In the genomic region with DNA sequence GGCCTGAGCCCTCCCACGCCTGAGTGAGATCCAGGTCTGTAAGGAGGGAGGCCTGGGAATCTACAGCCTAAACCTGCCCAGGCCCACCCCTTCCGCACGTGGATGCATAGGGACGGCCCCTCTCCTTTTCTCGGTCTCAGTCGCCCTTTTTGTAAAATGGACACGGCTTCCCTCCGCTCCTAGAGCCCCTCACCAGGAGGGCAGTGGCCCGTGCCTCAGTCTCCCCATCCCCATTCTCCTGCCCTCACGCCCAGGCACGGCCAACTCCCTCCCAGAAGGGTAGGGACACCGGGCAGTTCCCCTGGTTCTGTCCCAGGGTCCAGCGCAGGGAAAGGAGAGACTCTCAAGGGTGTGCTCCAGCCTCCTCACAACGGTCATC, we compare ENCODE assay signal across 1 cellular context.
TF ChIP-seq lines count a peak whose summit lies in the region.

No MANE protein-coding gene starts in this region.

TF ChIP-seq in HepG2, 621 proteins besides CTCF, POLR2A, EP300 and RAD21 (continued from another document and continues in another):
- TF ChIP-seq ZNF253 (CRISPR knock-in tag; IDR thresholded peaks at IDR 0.05; ENCODE audit: borderline replicate concordance) = no peak
- no peak for TF ChIP-seq KLF13 (CRISPR knock-in tag; IDR thresholded peaks at IDR 0.05)
- no peak for TF ChIP-seq YEATS4 (CRISPR knock-in tag; IDR thresholded peaks at IDR 0.05; ENCODE audit: borderline replicate concordance)
- TF ChIP-seq KAT8 (CRISPR knock-in tag; IDR thresholded peaks at IDR 0.05) = no peak
- TF ChIP-seq, protein P1, sequence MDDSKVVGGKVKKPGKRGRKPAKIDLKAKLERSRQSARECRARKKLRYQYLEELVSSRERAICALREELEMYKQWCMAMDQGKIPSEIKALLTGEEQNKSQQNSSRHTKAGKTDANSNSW (CRISPR knock-in tag; IDR thresholded peaks at IDR 0.05; ENCODE audit: borderline replicate concordance) = peak; percentile 64; the same call in 1 of the 2 replicates
- TF ChIP-seq SALL2 (CRISPR knock-in tag; IDR thresholded peaks at IDR 0.05) = peak; percentile 12; the same call in 1 of the 2 replicates
- TF ChIP-seq ZNF138 (CRISPR knock-in tag; IDR thresholded peaks at IDR 0.05; ENCODE audit: low read depth) = no peak
- TF ChIP-seq, protein P2, sequence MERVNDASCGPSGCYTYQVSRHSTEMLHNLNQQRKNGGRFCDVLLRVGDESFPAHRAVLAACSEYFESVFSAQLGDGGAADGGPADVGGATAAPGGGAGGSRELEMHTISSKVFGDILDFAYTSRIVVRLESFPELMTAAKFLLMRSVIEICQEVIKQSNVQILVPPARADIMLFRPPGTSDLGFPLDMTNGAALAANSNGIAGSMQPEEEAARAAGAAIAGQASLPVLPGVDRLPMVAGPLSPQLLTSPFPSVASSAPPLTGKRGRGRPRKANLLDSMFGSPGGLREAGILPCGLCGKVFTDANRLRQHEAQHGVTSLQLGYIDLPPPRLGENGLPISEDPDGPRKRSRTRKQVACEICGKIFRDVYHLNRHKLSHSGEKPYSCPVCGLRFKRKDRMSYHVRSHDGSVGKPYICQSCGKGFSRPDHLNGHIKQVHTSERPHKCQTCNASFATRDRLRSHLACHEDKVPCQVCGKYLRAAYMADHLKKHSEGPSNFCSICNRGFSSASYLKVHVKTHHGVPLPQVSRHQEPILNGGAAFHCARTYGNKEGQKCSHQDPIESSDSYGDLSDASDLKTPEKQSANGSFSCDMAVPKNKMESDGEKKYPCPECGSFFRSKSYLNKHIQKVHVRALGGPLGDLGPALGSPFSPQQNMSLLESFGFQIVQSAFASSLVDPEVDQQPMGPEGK (CRISPR knock-in tag; IDR thresholded peaks at IDR 0.05) = peak; percentile 21; the same call in 1 of the 2 replicates
- TF ChIP-seq TRIM24 (CRISPR knock-in tag; IDR thresholded peaks at IDR 0.05) = no peak
- peak; percentile 25; the same call in 1 of the 2 replicates for TF ChIP-seq ZNF652 (CRISPR knock-in tag; IDR thresholded peaks at IDR 0.05; ENCODE audit: borderline replicate concordance, low read depth)
- TF ChIP-seq, protein P3, sequence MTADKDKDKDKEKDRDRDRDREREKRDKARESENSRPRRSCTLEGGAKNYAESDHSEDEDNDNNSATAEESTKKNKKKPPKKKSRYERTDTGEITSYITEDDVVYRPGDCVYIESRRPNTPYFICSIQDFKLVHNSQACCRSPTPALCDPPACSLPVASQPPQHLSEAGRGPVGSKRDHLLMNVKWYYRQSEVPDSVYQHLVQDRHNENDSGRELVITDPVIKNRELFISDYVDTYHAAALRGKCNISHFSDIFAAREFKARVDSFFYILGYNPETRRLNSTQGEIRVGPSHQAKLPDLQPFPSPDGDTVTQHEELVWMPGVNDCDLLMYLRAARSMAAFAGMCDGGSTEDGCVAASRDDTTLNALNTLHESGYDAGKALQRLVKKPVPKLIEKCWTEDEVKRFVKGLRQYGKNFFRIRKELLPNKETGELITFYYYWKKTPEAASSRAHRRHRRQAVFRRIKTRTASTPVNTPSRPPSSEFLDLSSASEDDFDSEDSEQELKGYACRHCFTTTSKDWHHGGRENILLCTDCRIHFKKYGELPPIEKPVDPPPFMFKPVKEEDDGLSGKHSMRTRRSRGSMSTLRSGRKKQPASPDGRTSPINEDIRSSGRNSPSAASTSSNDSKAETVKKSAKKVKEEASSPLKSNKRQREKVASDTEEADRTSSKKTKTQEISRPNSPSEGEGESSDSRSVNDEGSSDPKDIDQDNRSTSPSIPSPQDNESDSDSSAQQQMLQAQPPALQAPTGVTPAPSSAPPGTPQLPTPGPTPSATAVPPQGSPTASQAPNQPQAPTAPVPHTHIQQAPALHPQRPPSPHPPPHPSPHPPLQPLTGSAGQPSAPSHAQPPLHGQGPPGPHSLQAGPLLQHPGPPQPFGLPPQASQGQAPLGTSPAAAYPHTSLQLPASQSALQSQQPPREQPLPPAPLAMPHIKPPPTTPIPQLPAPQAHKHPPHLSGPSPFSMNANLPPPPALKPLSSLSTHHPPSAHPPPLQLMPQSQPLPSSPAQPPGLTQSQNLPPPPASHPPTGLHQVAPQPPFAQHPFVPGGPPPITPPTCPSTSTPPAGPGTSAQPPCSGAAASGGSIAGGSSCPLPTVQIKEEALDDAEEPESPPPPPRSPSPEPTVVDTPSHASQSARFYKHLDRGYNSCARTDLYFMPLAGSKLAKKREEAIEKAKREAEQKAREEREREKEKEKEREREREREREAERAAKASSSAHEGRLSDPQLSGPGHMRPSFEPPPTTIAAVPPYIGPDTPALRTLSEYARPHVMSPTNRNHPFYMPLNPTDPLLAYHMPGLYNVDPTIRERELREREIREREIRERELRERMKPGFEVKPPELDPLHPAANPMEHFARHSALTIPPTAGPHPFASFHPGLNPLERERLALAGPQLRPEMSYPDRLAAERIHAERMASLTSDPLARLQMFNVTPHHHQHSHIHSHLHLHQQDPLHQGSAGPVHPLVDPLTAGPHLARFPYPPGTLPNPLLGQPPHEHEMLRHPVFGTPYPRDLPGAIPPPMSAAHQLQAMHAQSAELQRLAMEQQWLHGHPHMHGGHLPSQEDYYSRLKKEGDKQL (CRISPR knock-in tag; IDR thresholded peaks at IDR 0.05; ENCODE audit: low read depth) = no peak
- no peak for TF ChIP-seq ZNF292 (CRISPR knock-in tag; IDR thresholded peaks at IDR 0.05; ENCODE audit: borderline replicate concordance, low read depth)
- no peak for TF ChIP-seq ZNF34 (CRISPR knock-in tag; IDR thresholded peaks at IDR 0.05; ENCODE audit: borderline replicate concordance)
- no peak for TF ChIP-seq BCL6 (CRISPR knock-in tag; IDR thresholded peaks at IDR 0.05)
- no peak for TF ChIP-seq TARDBP (CRISPR knock-in tag; IDR thresholded peaks at IDR 0.05)
- no peak for TF ChIP-seq ZNF460 (CRISPR knock-in tag; IDR thresholded peaks at IDR 0.05; ENCODE audit: borderline replicate concordance)
- TF ChIP-seq ATRX (CRISPR knock-in tag; IDR thresholded peaks at IDR 0.05; ENCODE audit: borderline replicate concordance) = 0 out of 2 replicates have a peak, but pooled peaks have one; percentile 44
- TF ChIP-seq KMT2B (CRISPR knock-in tag; IDR thresholded peaks at IDR 0.05) = no peak
- TF ChIP-seq, protein P4, sequence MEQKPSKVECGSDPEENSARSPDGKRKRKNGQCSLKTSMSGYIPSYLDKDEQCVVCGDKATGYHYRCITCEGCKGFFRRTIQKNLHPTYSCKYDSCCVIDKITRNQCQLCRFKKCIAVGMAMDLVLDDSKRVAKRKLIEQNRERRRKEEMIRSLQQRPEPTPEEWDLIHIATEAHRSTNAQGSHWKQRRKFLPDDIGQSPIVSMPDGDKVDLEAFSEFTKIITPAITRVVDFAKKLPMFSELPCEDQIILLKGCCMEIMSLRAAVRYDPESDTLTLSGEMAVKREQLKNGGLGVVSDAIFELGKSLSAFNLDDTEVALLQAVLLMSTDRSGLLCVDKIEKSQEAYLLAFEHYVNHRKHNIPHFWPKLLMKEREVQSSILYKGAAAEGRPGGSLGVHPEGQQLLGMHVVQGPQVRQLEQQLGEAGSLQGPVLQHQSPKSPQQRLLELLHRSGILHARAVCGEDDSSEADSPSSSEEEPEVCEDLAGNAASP (CRISPR knock-in tag; IDR thresholded peaks at IDR 0.05; ENCODE audit: borderline replicate concordance) = no peak
- TF ChIP-seq CBFB (CRISPR knock-in tag; IDR thresholded peaks at IDR 0.05) = no peak
- TF ChIP-seq, protein P5, sequence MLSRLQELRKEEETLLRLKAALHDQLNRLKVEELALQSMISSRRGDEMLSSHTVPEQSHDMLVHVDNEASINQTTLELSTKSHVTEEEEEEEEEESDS (CRISPR knock-in tag; IDR thresholded peaks at IDR 0.05; ENCODE audit: borderline replicate concordance) = no peak
- no peak for TF ChIP-seq ZKSCAN1 (IDR thresholded peaks at IDR 0.05; ENCODE audit: low read length)
- no peak for TF ChIP-seq DR1 (CRISPR knock-in tag; IDR thresholded peaks at IDR 0.05)
- TF ChIP-seq, protein P6, sequence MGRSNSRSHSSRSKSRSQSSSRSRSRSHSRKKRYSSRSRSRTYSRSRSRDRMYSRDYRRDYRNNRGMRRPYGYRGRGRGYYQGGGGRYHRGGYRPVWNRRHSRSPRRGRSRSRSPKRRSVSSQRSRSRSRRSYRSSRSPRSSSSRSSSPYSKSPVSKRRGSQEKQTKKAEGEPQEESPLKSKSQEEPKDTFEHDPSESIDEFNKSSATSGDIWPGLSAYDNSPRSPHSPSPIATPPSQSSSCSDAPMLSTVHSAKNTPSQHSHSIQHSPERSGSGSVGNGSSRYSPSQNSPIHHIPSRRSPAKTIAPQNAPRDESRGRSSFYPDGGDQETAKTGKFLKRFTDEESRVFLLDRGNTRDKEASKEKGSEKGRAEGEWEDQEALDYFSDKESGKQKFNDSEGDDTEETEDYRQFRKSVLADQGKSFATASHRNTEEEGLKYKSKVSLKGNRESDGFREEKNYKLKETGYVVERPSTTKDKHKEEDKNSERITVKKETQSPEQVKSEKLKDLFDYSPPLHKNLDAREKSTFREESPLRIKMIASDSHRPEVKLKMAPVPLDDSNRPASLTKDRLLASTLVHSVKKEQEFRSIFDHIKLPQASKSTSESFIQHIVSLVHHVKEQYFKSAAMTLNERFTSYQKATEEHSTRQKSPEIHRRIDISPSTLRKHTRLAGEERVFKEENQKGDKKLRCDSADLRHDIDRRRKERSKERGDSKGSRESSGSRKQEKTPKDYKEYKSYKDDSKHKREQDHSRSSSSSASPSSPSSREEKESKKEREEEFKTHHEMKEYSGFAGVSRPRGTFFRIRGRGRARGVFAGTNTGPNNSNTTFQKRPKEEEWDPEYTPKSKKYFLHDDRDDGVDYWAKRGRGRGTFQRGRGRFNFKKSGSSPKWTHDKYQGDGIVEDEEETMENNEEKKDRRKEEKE (IDR thresholded peaks at IDR 0.05) = no peak
- TF ChIP-seq, protein P7, sequence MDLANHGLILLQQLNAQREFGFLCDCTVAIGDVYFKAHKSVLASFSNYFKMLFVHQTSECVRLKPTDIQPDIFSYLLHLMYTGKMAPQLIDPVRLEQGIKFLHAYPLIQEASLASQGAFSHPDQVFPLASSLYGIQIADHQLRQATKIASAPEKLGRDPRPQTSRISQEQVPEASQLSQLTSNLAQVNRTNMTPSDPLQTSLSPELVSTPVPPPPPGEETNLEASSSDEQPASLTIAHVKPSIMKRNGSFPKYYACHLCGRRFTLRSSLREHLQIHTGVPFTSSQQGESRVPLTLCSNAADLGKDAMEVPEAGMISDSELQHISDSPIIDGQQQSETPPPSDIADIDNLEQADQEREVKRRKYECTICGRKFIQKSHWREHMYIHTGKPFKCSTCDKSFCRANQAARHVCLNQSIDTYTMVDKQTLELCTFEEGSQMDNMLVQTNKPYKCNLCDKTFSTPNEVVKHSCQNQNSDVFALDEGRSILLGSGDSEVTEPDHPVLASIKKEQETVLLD (CRISPR knock-in tag; IDR thresholded peaks at IDR 0.05; ENCODE audit: low read depth) = no peak
- peak; percentile 82 for TF ChIP-seq ZNF605 (CRISPR knock-in tag; IDR thresholded peaks at IDR 0.05)
- no peak for TF ChIP-seq FOXA1 (IDR thresholded peaks at IDR 0.05)
- TF ChIP-seq FOXA1 (CRISPR knock-in tag; IDR thresholded peaks at IDR 0.05) = no peak
- TF ChIP-seq MTA1 (CRISPR knock-in tag; IDR thresholded peaks at IDR 0.05; ENCODE audit: borderline replicate concordance) = no peak
- TF ChIP-seq KDM6A (CRISPR knock-in tag; IDR thresholded peaks at IDR 0.05; ENCODE audit: low read depth) = no peak; the same call in 1 of the 2 replicates
- TF ChIP-seq ZNF207 (IDR thresholded peaks at IDR 0.05; ENCODE audit: borderline replicate concordance) = no peak
- TF ChIP-seq ZMYM4 (CRISPR knock-in tag; IDR thresholded peaks at IDR 0.05) = 0 out of 2 replicates have a peak, but pooled peaks have one; percentile 11
- TF ChIP-seq HNRNPLL (IDR thresholded peaks at IDR 0.05; ENCODE audit: low read depth, low read length, poor library complexity, severe bottlenecking) = peak; percentile 14
- peak; percentile 29; the same call in 1 of the 2 replicates for TF ChIP-seq SP5 (CRISPR knock-in tag; IDR thresholded peaks at IDR 0.05; ENCODE audit: borderline replicate concordance, low read depth)
- 0 out of 2 replicates have a peak, but pooled peaks have one; percentile 35 for TF ChIP-seq HMGXB3 (CRISPR knock-in tag; IDR thresholded peaks at IDR 0.05; ENCODE audit: borderline replicate concordance)
- TF ChIP-seq ZNF317 (CRISPR knock-in tag; IDR thresholded peaks at IDR 0.05) = no peak
- peak; percentile 67 for TF ChIP-seq ZFP36L1 (CRISPR knock-in tag; IDR thresholded peaks at IDR 0.05)
- no peak; the same call in none of the 2 replicates for TF ChIP-seq ZNF878 (CRISPR knock-in tag; IDR thresholded peaks at IDR 0.05)
- TF ChIP-seq GTF3A (CRISPR knock-in tag; conservative IDR thresholded peaks at IDR 0.05) = no peak
- peak; percentile 71; the same call in 1 of the 2 replicates for TF ChIP-seq ZSCAN25 (CRISPR knock-in tag; IDR thresholded peaks at IDR 0.05)
- TF ChIP-seq CREM (IDR thresholded peaks at IDR 0.05) = no peak
- no peak for TF ChIP-seq CREM (CRISPR knock-in tag; IDR thresholded peaks at IDR 0.05)
- no peak; the same call in 1 of the 2 replicates for TF ChIP-seq RXRA (CRISPR knock-in tag; IDR thresholded peaks at IDR 0.05)
- no peak for TF ChIP-seq SOX6 (IDR thresholded peaks at IDR 0.05)
- no peak for TF ChIP-seq SOX6 (CRISPR knock-in tag; IDR thresholded peaks at IDR 0.05)
- TF ChIP-seq ZNF660 (CRISPR knock-in tag; IDR thresholded peaks at IDR 0.05; ENCODE audit: borderline replicate concordance, low read depth) = no peak
